Comparison of ENCODE assay signal across 8 cellular contexts in genomic region chrX:19889582-19890342, GRCh38. TPM values are rescaled to one million over a fixed set of nuclear protein-coding genes. Genes with fewer than 3 reads are reported as not detected.
DNase-seq lines count a peak whose midpoint lies in the region; ATAC-seq and TF ChIP-seq lines count a peak whose summit lies in the region.

No MANE protein-coding gene starts in this region.

- H3K27ac ChIP-seq in C4-2B: no peak overlapping the region

- H3K27me3 ChIP-seq in MG63: no peaks in the 10 kb centered on the region

- no peak overlapping the region for H3K4me3 ChIP-seq in MG63

- H3K36me3 ChIP-seq in MG63: no peaks in the 10 kb centered on the region

- H3K36me3 Mint-ChIP-seq in activated T-cell treated with anti-CD3 and anti-CD28 coated beads, Interleukin-2, amount 50 U/mL, for 4 hours (ENCODE audit: insufficient read depth): no peaks in the 10 kb centered on the region

- peak; percentile 46 for ATAC-seq in GM19452 (IDR thresholded peaks at IDR 0.05; ENCODE audit: unreplicated experiment)
- peak; percentile 40 to 51 for ATAC-seq in activated T-cell treated with anti-CD3 and anti-CD28 coated beads, Interleukin-2, amount 50 U/mL, for 4 hours

- peaks cover 23% of the 10 kb centered on the region for H3K4me1 Mint-ChIP-seq in activated T-cell treated with anti-CD3 and anti-CD28 coated beads, Interleukin-2, amount 50 U/mL, for 4 hours (ENCODE audit: low read depth)

- H3K27me3 Mint-ChIP-seq in activated T-cell treated with anti-CD3 and anti-CD28 coated beads, Interleukin-2, amount 50 U/mL, for 4 hours (ENCODE audit: low read depth): no peaks in the 10 kb centered on the region

- TF ChIP-seq CTCF in C4-2B (conservative IDR thresholded peaks at IDR 0.05): peak; percentile 6; the same call in 1 of the 2 replicates

- DNase-seq in MG63 (peak; percentile 34), mucosa of gallbladder (ENCODE audit: low spot score) (peak; percentile 34), D341Med (ENCODE audit: low spot score) (no peak), islet precursor cell (no peak), iPS-NIHi7 (ENCODE audit: extremely low spot score) (no peak)
- peak; percentile 38 for DNase-seq in activated T-cell treated with anti-CD3 and anti-CD28 coated beads, Interleukin-2, amount 50 U/mL, for 4 hours

- H3K9me3 Mint-ChIP-seq in activated T-cell treated with anti-CD3 and anti-CD28 coated beads, Interleukin-2, amount 50 U/mL, for 4 hours: no peaks in the 10 kb centered on the region

- H3K4me3 Mint-ChIP-seq in activated T-cell treated with anti-CD3 and anti-CD28 coated beads, Interleukin-2, amount 50 U/mL, for 4 hours: no peak overlapping the region

- H3K9me3 ChIP-seq in MG63: no peaks in the 10 kb centered on the region

RNA-seq across cellular contexts. Expression of gene SH3KBP1, which starts 2.4 kb away (rescaled TPM):
- total RNA-seq in MG63 (2014; rRNA removed; shearing (Covaris generic); ENCODE audit: low replicate concordance): 13.7 and 17.6 TPM in 2 replicates
- 10 to 100 TPM; 37.0 to 41.5 (median 39.6) TPM for total RNA-seq in activated T-cell treated with anti-CD3 and anti-CD28 coated beads, Interleukin-2, amount 50 U/mL, for 4 hours
- 29.1 TPM for total RNA-seq in mucosa of gallbladder

Comparison
In these comparisons a context has a peak if more than half of its experiments do, and no peak if none do; other contexts are left out.
1. DNase-seq: peak in MG63 (single experiment), activated T-cell treated with anti-CD3 and anti-CD28 coated beads, Interleukin-2, amount 50 U/mL, for 4 hours (single experiment) and mucosa of gallbladder (single experiment); none in D341Med (single experiment), islet precursor cell (single experiment) and iPS-NIHi7 (single experiment).